In the genomic region with DNA sequence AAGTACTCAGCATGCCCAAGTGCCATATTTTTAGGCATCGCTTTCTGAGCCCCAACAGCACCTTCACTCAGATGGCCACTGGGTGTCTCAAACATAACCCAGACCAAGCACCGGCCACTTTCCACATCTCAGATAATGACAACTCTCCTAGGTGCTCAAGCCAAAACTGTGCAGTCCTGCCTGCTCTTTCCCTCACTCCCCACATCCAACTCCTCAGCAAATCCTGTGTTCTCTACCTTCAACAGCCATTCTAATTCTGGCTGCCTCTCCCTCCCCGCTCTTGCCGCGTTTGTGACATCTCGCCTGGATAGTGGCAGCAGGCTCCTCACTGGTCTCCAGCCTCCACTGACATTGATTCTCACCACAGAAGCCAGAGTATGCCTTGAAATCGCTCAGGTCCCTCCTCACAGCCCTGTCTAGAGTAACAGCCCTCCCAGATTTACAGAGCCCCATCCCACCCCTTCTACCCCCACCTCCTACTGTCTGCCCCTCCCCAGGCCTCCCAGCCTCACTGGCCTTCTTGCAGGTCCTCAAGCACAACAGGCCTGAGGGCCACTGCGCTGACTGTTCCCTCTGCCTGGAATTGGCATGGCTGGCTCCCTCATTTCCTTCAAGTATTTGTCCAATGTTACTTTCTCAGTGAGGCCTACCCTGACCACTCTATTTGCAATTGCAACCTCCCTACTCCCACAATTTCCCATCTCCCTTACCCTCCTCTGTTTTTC, we compare ENCODE assay signal across 11 cellular contexts. TPM values are rescaled to one million over a fixed set of nuclear protein-coding genes. Genes with fewer than 3 reads are reported as not detected.
A peak's percentile ranks its signal among the peaks of the same experiment; 100 is the strongest.
DNase-seq lines count a peak whose midpoint lies in the region; ATAC-seq, FAIRE-seq and TF ChIP-seq lines count a peak whose summit lies in the region.
"Had no signal": no experiment of that assay in that cellular context is flagged by ENCODE, and none has a peak within 500 bp of the region (broad histone marks: within the 10 kb centered on the region; RNA-seq: fewer than 3 reads in every experiment).

No MANE protein-coding gene starts in this region.

- 58 to 78% methylated on average over 8 of the region's 8 CpGs for WGBS in heart right ventricle, 2 donors

- no peaks in the 10 kb centered on the region for H3K27me3 ChIP-seq in heart right ventricle
- H3K27me3 ChIP-seq in WERI-Rb-1 (ENCODE audit: insufficient read depth, low read depth, severe bottlenecking): no peaks in the 10 kb centered on the region

- peak; percentile 55 for FAIRE-seq in urothelium cell line (lab: Jason Lieb, UNC)
- FAIRE-seq: TTC549 had no signal

- H3K4me3 ChIP-seq in heart right ventricle: no peak overlapping the region
- H3K4me3 ChIP-seq in WERI-Rb-1 (ENCODE audit: low read depth, low read length): no peak overlapping the region
- H3K4me3 ChIP-seq in fibroblast of the aortic adventitia (ENCODE audit: low read depth, low read length): no peak overlapping the region

- TF ChIP-seq CTCF in heart right ventricle (IDR thresholded peaks at IDR 0.05): no peak
- 0 out of 2 replicates have a peak, but pooled peaks have one; percentile 22 for TF ChIP-seq CTCF in WERI-Rb-1 (IDR thresholded peaks at IDR 0.05; ENCODE audit: low read depth, low read length)
- TF ChIP-seq CTCF in fibroblast of the aortic adventitia (IDR thresholded peaks at IDR 0.05; ENCODE audit: insufficient read depth, low read length): peak; percentile 7

- H3K4me1 ChIP-seq in heart right ventricle: peaks cover 9 to 65% (median 36%) of the 10 kb centered on the region in 9 donors

- H3K36me3 ChIP-seq in heart right ventricle (peaks cover 0 to 29% (median 4%) of the 10 kb centered on the region in 9 donors), WERI-Rb-1 (peaks cover 3% of the 10 kb centered on the region; the same call in 1 of the 2 replicates)

- H3K9me3 ChIP-seq in heart right ventricle (no peaks in the 10 kb centered on the region), WERI-Rb-1 (ENCODE audit: severe bottlenecking) (no peaks in the 10 kb centered on the region)

- H3K27ac ChIP-seq in heart right ventricle (peak overlapping the region in 3 of 10 donors; percentile 9 to 89 (median 84)), WERI-Rb-1 (no peak overlapping the region)

- DNase-seq in Right ventricle myocardium inferior (ENCODE audit: missing footprints) (no peak), heart right ventricle (no peak), WERI-Rb-1 (no peak), fibroblast of the aortic adventitia (ENCODE audit: low read depth) (no peak), urothelium cell line (ENCODE audit: low spot score) (no peak), NCI-H1092 treated with DMSO at 0.1 percent for 48 hours (lab: John Stamatoyannopoulos, UW) (no peak), GDM1 (lab: John Stamatoyannopoulos, UW) (no peak)
- DNase-seq: stimulated activated naive CD4-positive, alpha-beta T cell treated with Interleukin-2 at 50 U/mL for 16 hours had no signal

- intact Hi-C loops in Right ventricle myocardium inferior (cut with DNase I) (no loop called here), heart right ventricle (cut with DNase I) (loop anchor here in 4 of 10 donors (5.0 to 10.0 kb wide), 3 partner anchors 238 to 480 kb away; partner anchors contain the start of genes SREBF2 (in 2 of the 4), MEI1 (in 1 of the 4) and SERHL2 (in 1 of the 4))

- ATAC-seq in Right ventricle myocardium inferior: peak; percentile 8
- ATAC-seq in heart right ventricle: no peak
- ATAC-seq in GM18907 (IDR thresholded peaks at IDR 0.05; ENCODE audit: unreplicated experiment): no peak

RNA-seq across cellular contexts. Expression of gene PHETA2, which starts 1.3 kb away (rescaled TPM):
- 6.2 TPM for total RNA-seq in Right ventricle myocardium inferior
- total RNA-seq in heart right ventricle: 1 to 10 TPM; 2.3 to 6.3 (median 2.9) TPM
- polyA plus RNA-seq in heart right ventricle: 1 to 10 TPM; 5.1 to 7.0 TPM
- total RNA-seq in fibroblast of the aortic adventitia (ENCODE audit: low replicate concordance): 18.1 and 29.8 TPM in 2 replicates

RNA-seq across cellular contexts. Expression of gene NAGA, which starts 2.2 kb away (rescaled TPM):
- total RNA-seq in Right ventricle myocardium inferior (14.3 TPM), heart right ventricle (10 to 100 TPM in 7 of 10 donors, 1 to 10 TPM in 3; 7.3 to 34.8 (median 12.3) TPM), fibroblast of the aortic adventitia (ENCODE audit: low replicate concordance) (14.8 and 39.5 TPM in 2 replicates)
- 10 to 100 TPM in 1 of 2 donors, 1 to 10 TPM in 1; 6.6 to 13.0 TPM for polyA plus RNA-seq in heart right ventricle

RNA-seq across cellular contexts. Expression of gene SMDT1, which starts 6.7 kb away (rescaled TPM):
- total RNA-seq in Right ventricle myocardium inferior: 172 TPM
- total RNA-seq in heart right ventricle: 100 to 1,000 TPM; 111 to 193 (median 128) TPM
- 100 to 1,000 TPM; 151 to 197 TPM for polyA plus RNA-seq in heart right ventricle
- total RNA-seq in fibroblast of the aortic adventitia (ENCODE audit: low replicate concordance): 8.0 and 10.2 TPM in 2 replicates

RNA-seq across cellular contexts. Expression of gene NDUFA6, which starts 17.8 kb away (rescaled TPM):
- total RNA-seq in Right ventricle myocardium inferior (296 TPM), heart right ventricle (100 to 1,000 TPM; 179 to 344 (median 265) TPM), fibroblast of the aortic adventitia (ENCODE audit: low replicate concordance) (51.2 and 66.8 TPM in 2 replicates)
- 100 to 1,000 TPM; 369 to 479 TPM for polyA plus RNA-seq in heart right ventricle

RNA-seq across cellular contexts. Expression of gene CYP2D6, which starts 57.8 kb away (rescaled TPM):
- not detected for total RNA-seq in Right ventricle myocardium inferior
- under 1 TPM in 2 of 10 donors, not detected in 8; 0.12 to 0.17 TPM for total RNA-seq in heart right ventricle
- under 1 TPM; 0.32 to 0.95 TPM for polyA plus RNA-seq in heart right ventricle
- not detected in 2 replicates for total RNA-seq in fibroblast of the aortic adventitia (ENCODE audit: low replicate concordance)
- polyA plus RNA-seq: CD14-positive monocyte had no signal

Comparison
In these comparisons a context has a peak if more than half of its experiments do, and no peak if none do; other contexts are left out.
1. CTCF ChIP-seq: peak in WERI-Rb-1 (single experiment) and fibroblast of the aortic adventitia (single experiment); none in heart right ventricle (0 of 9).